14 cellular contexts compared by ENCODE assay signal in genomic region chr4:92277057-92277881, GRCh38. TPM values are rescaled to one million over a fixed set of nuclear protein-coding genes. Genes with fewer than 3 reads are reported as not detected.
A peak's percentile ranks its signal among the peaks of the same experiment; 100 is the strongest.
DNase-seq lines count a peak whose midpoint lies in the region; ATAC-seq and TF ChIP-seq lines count a peak whose summit lies in the region.
"Not testable (repeated sequence)": the region's sequence is repeated elsewhere in the genome, so short reads cannot be mapped to it uniquely, and the experiment has no call there.
"Had no signal": no experiment of that assay in that cellular context is flagged by ENCODE, and none has a peak within 500 bp of the region (broad histone marks: within the 10 kb centered on the region; RNA-seq: fewer than 3 reads in every experiment).

No MANE protein-coding gene starts in this region.

- ATAC-seq in GM23338: peak; percentile 86

- H2AFZ ChIP-seq in GM23338: not testable (repeated sequence)
- peak overlapping the region; percentile 17 for H2AFZ ChIP-seq in neural progenitor cell (replicated peaks)

- peak overlapping the region; percentile 74 for H3K4me2 ChIP-seq in GM23338
- not testable (repeated sequence) for H3K4me2 ChIP-seq in neural progenitor cell

- H3K9me2 ChIP-seq in GM23338 (ENCODE audit: insufficient read depth): not testable (repeated sequence)

- DNase-seq in GM23338 (ENCODE audit: low spot score): peak; percentile 45
- DNase-seq in NT2/D1 (ENCODE audit: low read depth, low spot score); neural progenitor cell (ENCODE audit: low spot score): not testable (repeated sequence)
- DNase-seq in endodermal cell: peak; percentile 78

- H3K4me3 ChIP-seq in GM23338 (peak overlapping the region; percentile 91), HUES48 (ENCODE audit: low read depth, low read length) (peak overlapping the region; percentile 60), NT2/D1 (ENCODE audit: insufficient read length, low read depth) (peak overlapping the region; percentile 54), endodermal cell (ENCODE audit: low read length) (peak overlapping the region; percentile 45), iPS-11a (ENCODE audit: low read depth, low read length) (peak overlapping the region; percentile 78), iPS-18c (ENCODE audit: insufficient read depth, low read depth, low read length) (peak overlapping the region; percentile 52)
- H3K4me3 ChIP-seq in neural progenitor cell: not testable (repeated sequence)

- H3K27ac ChIP-seq in GM23338 (ENCODE audit: low read depth) (peak overlapping the region; percentile 93), HUES48 (ENCODE audit: low read depth, low read length) (peak overlapping the region; percentile 89)
- not testable (repeated sequence) for H3K27ac ChIP-seq in endodermal cell (ENCODE audit: low read depth, low read length); neural progenitor cell

- 32 to 38% methylated on average over 6 to 8 of the region's 8 CpGs for WGBS in endodermal cell (ENCODE audit: insufficient coverage in 1 of 2, insufficient read length in 1 of 2), 2 experiments

- H3K27ac Mint-ChIP-seq in GM23338: peak overlapping the region; percentile 99
- peak overlapping the region; percentile 93 for H3K27ac Mint-ChIP-seq in endodermal cell
- not testable (repeated sequence) for H3K27ac Mint-ChIP-seq in neural progenitor cell

- TF ChIP-seq CTCF in GM23338 (conservative IDR thresholded peaks at IDR 0.05; ENCODE audit: low read depth in 2 of 2); endodermal cell (conservative IDR thresholded peaks at IDR 0.05); neural progenitor cell (IDR thresholded peaks at IDR 0.05): not testable (repeated sequence)

- H3K4me1 ChIP-seq in GM23338 (ENCODE audit: insufficient read depth) (peaks cover 28% of the 10 kb centered on the region), HUES48 (ENCODE audit: control insufficient read depth, insufficient read depth, low read length) (peaks cover 26% of the 10 kb centered on the region)
- H3K4me1 ChIP-seq in NT2/D1 (ENCODE audit: insufficient read depth, insufficient read length); endodermal cell (ENCODE audit: control insufficient read depth, insufficient read depth, low read length); neural progenitor cell: not testable (repeated sequence)

- H3K36me3 ChIP-seq in GM23338 (ENCODE audit: insufficient read depth): peaks cover 31% of the 10 kb centered on the region
- peaks cover 19% of the 10 kb centered on the region for H3K36me3 ChIP-seq in HUES48 (ENCODE audit: control insufficient read depth, insufficient read depth, low read length)
- not testable (repeated sequence) for H3K36me3 ChIP-seq in NT2/D1 (ENCODE audit: insufficient read depth, insufficient read length, low read length); endodermal cell (ENCODE audit: control insufficient read depth, insufficient read depth, low read length); neural progenitor cell

- peaks cover 79% of the 10 kb centered on the region for H3K79me2 ChIP-seq in GM23338 (replicated peaks; ENCODE audit: insufficient read depth)
- not testable (repeated sequence) for H3K79me2 ChIP-seq in neural progenitor cell (ENCODE audit: low read depth)

- peaks cover 17% of the 10 kb centered on the region for H3K36me3 Mint-ChIP-seq in GM23338 (ENCODE audit: low read depth)
- not testable (repeated sequence) for H3K36me3 Mint-ChIP-seq in endodermal cell (ENCODE audit: low read depth); neural progenitor cell

- H3K4me1 Mint-ChIP-seq in GM23338: peaks cover 15% of the 10 kb centered on the region; the same call in 2 of the 3 replicates
- peaks cover 19% of the 10 kb centered on the region for H3K4me1 Mint-ChIP-seq in endodermal cell
- not testable (repeated sequence) for H3K4me1 Mint-ChIP-seq in neural progenitor cell

- not testable (repeated sequence) for H3K27me3 ChIP-seq in GM23338 (ENCODE audit: insufficient read depth); HUES48 (ENCODE audit: control insufficient read depth, insufficient read depth, low read length); NT2/D1 (ENCODE audit: insufficient read depth, insufficient read length); endodermal cell (ENCODE audit: control insufficient read depth, insufficient read depth, low read length, poor library complexity, severe bottlenecking)
- peaks cover 25% of the 10 kb centered on the region for H3K27me3 ChIP-seq in neural progenitor cell

- not testable (repeated sequence) for H3K9me3 ChIP-seq in HUES48 (ENCODE audit: control insufficient read depth, insufficient read depth, low read length); NT2/D1 (ENCODE audit: insufficient read depth, low read length); endodermal cell (ENCODE audit: control insufficient read depth, low read length); iPS-18c (ENCODE audit: control insufficient read depth, insufficient read depth, low read length); neural progenitor cell (ENCODE audit: low read depth)

- peaks cover 19% of the 10 kb centered on the region for H3K9me3 Mint-ChIP-seq in GM23338
- H3K9me3 Mint-ChIP-seq in endodermal cell, neural progenitor cell: not testable (repeated sequence)

- peak overlapping the region; percentile 99; the same call in 2 of the 3 replicates for H3K4me3 Mint-ChIP-seq in GM23338
- not testable (repeated sequence) for H3K4me3 Mint-ChIP-seq in endodermal cell, neural progenitor cell

- not testable (repeated sequence) for H4K20me1 ChIP-seq in GM23338 (replicated peaks; ENCODE audit: insufficient read depth); neural progenitor cell (ENCODE audit: low read depth)

- peaks cover 12% of the 10 kb centered on the region for H3F3A ChIP-seq in GM23338 (replicated peaks; ENCODE audit: low read depth)
- H3F3A ChIP-seq in neural progenitor cell (ENCODE audit: low read depth): not testable (repeated sequence)

- H3K9ac ChIP-seq in HUES48 (ENCODE audit: low read depth, low read length): peak overlapping the region; percentile 91
- peak overlapping the region; percentile 81 for H3K9ac ChIP-seq in NT2/D1 (ENCODE audit: insufficient read length, low read depth)
- H3K9ac ChIP-seq in endodermal cell (ENCODE audit: extremely low read depth, low read length, poor library complexity, severe bottlenecking); neural progenitor cell: not testable (repeated sequence)

- H3K27me3 Mint-ChIP-seq in GM23338 (ENCODE audit: insufficient read depth, low read depth, poor library complexity): peaks cover 20% of the 10 kb centered on the region
- H3K27me3 Mint-ChIP-seq in endodermal cell (ENCODE audit: insufficient read depth); neural progenitor cell (ENCODE audit: insufficient read depth, low read depth): not testable (repeated sequence)

TF ChIP-seq in GM23338, 12 proteins besides CTCF, POLR2A, EP300 and RAD21:
- 0 out of 2 replicates have a peak, but pooled peaks have one; percentile 10 for TF ChIP-seq ETS1 (IDR thresholded peaks at IDR 0.05)
- TF ChIP-seq NANOG (IDR thresholded peaks at IDR 0.05; ENCODE audit: borderline replicate concordance): peak; percentile 89; the same call in 1 of the 2 replicates
- 0 out of 2 replicates have a peak, but pooled peaks have one; percentile 4 for TF ChIP-seq CREB1 (CRISPR knock-in tag; IDR thresholded peaks at IDR 0.05; ENCODE audit: low read depth)
- peak; percentile 87 for TF ChIP-seq POLR2AphosphoS5 (IDR thresholded peaks at IDR 0.05; ENCODE audit: low read depth)

RNA-seq across cellular contexts. Expression of gene GRID2, which starts 26.5 kb away (rescaled TPM):
- 65.4 and 74.5 TPM in 2 replicates for total RNA-seq in GM23338 (2014; rRNA removed; shearing (Covaris generic))
- polyA plus RNA-seq in GM23338 (2016; fragmentation: Nextera tagmentation; extraction: Ambion mirVana): 15.8 and 19.9 TPM in 2 replicates
- total RNA-seq in endodermal cell (10 to 100 TPM; 27.3 to 40.4 TPM), neural progenitor cell (ENCODE audit: low replicate concordance) (0.17 and 0.74 TPM in 2 replicates)
- polyA plus RNA-seq in endodermal cell (2013, experiment 1 of 2): 5.2 TPM
- 4.3 TPM for polyA plus RNA-seq in endodermal cell (2013, experiment 2 of 2)
- total RNA-seq: A172; A673; Calu3; CD4-positive, alpha-beta memory T cell; GM12878; GM23248 had no signal
- polyA plus RNA-seq: BJ; CD4-positive, alpha-beta memory T cell; GM12878; GM23248 had no signal

Comparison
In these comparisons a context has a peak if more than half of its experiments do, and no peak if none do; other contexts are left out.
1. RNA of gene GRID2, which starts 26.5 kb away (total RNA-seq): 65.4 to 74.5 TPM in GM23338 and 27.3 to 40.4 TPM in endodermal cell; 0.17 to 0.74 TPM in neural progenitor cell; every median in the first group is over 10 times any median in the second.